In genomic region chr7:107387573-107388219, GRCh38 we compare ENCODE assay signal across 1 cellular context.
TF ChIP-seq lines count a peak whose summit lies in the region.

No MANE protein-coding gene starts in this region.

TF ChIP-seq in K562, 482 proteins besides CTCF, POLR2A, EP300 and RAD21 (continued from another document and continues in another):
- peak; percentile 37; the same call in 1 of the 2 replicates for TF ChIP-seq CHAMP1 (IDR thresholded peaks at IDR 0.05)
- no peak for TF ChIP-seq TSHZ1 (CRISPR knock-in tag; IDR thresholded peaks at IDR 0.05)
- TF ChIP-seq SREBF2 (CRISPR knock-in tag; IDR thresholded peaks at IDR 0.05) = 0 out of 2 replicates have a peak, but pooled peaks have one; percentile 42
- TF ChIP-seq ZNF695 (CRISPR knock-in tag; IDR thresholded peaks at IDR 0.05) = no peak
- TF ChIP-seq MED1 (CRISPR knock-in tag; IDR thresholded peaks at IDR 0.05; ENCODE audit: borderline replicate concordance) = no peak
- TF ChIP-seq, protein P1, sequence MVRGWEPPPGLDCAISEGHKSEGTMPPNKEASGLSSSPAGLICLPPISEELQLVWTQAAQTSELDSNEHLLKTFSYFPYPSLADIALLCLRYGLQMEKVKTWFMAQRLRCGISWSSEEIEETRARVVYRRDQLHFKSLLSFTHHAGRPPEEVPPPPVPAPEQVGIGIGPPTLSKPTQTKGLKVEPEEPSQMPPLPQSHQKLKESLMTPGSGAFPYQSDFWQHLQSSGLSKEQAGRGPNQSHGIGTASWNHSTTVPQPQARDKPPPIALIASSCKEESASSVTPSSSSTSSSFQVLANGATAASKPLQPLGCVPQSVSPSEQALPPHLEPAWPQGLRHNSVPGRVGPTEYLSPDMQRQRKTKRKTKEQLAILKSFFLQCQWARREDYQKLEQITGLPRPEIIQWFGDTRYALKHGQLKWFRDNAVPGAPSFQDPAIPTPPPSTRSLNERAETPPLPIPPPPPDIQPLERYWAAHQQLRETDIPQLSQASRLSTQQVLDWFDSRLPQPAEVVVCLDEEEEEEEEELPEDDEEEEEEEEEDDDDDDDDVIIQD (CRISPR knock-in tag; IDR thresholded peaks at IDR 0.05) = no peak
- TF ChIP-seq GATAD2A (IDR thresholded peaks at IDR 0.05) = no peak
- TF ChIP-seq, protein P2, sequence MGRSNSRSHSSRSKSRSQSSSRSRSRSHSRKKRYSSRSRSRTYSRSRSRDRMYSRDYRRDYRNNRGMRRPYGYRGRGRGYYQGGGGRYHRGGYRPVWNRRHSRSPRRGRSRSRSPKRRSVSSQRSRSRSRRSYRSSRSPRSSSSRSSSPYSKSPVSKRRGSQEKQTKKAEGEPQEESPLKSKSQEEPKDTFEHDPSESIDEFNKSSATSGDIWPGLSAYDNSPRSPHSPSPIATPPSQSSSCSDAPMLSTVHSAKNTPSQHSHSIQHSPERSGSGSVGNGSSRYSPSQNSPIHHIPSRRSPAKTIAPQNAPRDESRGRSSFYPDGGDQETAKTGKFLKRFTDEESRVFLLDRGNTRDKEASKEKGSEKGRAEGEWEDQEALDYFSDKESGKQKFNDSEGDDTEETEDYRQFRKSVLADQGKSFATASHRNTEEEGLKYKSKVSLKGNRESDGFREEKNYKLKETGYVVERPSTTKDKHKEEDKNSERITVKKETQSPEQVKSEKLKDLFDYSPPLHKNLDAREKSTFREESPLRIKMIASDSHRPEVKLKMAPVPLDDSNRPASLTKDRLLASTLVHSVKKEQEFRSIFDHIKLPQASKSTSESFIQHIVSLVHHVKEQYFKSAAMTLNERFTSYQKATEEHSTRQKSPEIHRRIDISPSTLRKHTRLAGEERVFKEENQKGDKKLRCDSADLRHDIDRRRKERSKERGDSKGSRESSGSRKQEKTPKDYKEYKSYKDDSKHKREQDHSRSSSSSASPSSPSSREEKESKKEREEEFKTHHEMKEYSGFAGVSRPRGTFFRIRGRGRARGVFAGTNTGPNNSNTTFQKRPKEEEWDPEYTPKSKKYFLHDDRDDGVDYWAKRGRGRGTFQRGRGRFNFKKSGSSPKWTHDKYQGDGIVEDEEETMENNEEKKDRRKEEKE (IDR thresholded peaks at IDR 0.05; ENCODE audit: borderline replicate concordance in 1 of 2, control insufficient read depth in 1 of 2, low read depth in 2 of 2, low read length in 1 of 2) = no peak
- TF ChIP-seq TAF1 (IDR thresholded peaks at IDR 0.05; ENCODE audit: control insufficient read depth, extremely low read depth, insufficient read depth, low read length, severe bottlenecking) = no peak
- no peak for TF ChIP-seq ELK1 (CRISPR knock-in tag; IDR thresholded peaks at IDR 0.05)
- no peak for TF ChIP-seq PHTF2 (CRISPR knock-in tag; IDR thresholded peaks at IDR 0.05)
- TF ChIP-seq SMAD4 (CRISPR knock-in tag; conservative IDR thresholded peaks at IDR 0.05) = peak; percentile 43; the same call in 1 of the 2 replicates
- no peak for TF ChIP-seq CEBPG (CRISPR knock-in tag; IDR thresholded peaks at IDR 0.05)
- peak in 1 of 2 experiments; percentile 35; a peak in 1 of 4 replicates for TF ChIP-seq CEBPG (tag; conservative IDR thresholded peaks at IDR 0.05 in 1 of 2, IDR thresholded peaks at IDR 0.05 in 1 of 2)
- no peak for TF ChIP-seq SRSF3 (IDR thresholded peaks at IDR 0.05; ENCODE audit: insufficient read depth, low read length)
- no peak for TF ChIP-seq ESRRB (CRISPR knock-in tag; IDR thresholded peaks at IDR 0.05; ENCODE audit: borderline replicate concordance)
- peak; percentile 87 for TF ChIP-seq ATF7 (IDR thresholded peaks at IDR 0.05)
- no peak for TF ChIP-seq XRCC5 (IDR thresholded peaks at IDR 0.05; ENCODE audit: low read depth, low read length)
- TF ChIP-seq, protein P3, sequence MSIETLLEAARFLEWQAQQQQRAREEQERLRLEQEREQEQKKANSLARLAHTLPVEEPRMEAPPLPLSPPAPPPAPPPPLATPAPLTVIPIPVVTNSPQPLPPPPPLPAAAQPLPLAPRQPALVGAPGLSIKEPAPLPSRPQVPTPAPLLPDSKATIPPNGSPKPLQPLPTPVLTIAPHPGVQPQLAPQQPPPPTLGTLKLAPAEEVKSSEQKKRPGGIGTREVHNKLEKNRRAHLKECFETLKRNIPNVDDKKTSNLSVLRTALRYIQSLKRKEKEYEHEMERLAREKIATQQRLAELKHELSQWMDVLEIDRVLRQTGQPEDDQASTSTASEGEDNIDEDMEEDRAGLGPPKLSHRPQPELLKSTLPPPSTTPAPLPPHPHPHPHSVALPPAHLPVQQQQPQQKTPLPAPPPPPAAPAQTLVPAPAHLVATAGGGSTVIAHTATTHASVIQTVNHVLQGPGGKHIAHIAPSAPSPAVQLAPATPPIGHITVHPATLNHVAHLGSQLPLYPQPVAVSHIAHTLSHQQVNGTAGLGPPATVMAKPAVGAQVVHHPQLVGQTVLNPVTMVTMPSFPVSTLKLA (conservative IDR thresholded peaks at IDR 0.05) = 0 out of 4 replicates have a peak, but pooled peaks of 1 of the 2 experiments have one; percentile 17
- 0 out of 2 replicates have a peak, but pooled peaks have one; percentile 10 for TF ChIP-seq CEBPB (tag; IDR thresholded peaks at IDR 0.05)
- TF ChIP-seq ZNF609 (CRISPR knock-in tag; IDR thresholded peaks at IDR 0.05; ENCODE audit: borderline replicate concordance) = no peak
- TF ChIP-seq KDM5B (IDR thresholded peaks at IDR 0.05; ENCODE audit: insufficient replicate concordance, low read depth, low read length) = no peak
- no peak for TF ChIP-seq ZNF311 (CRISPR knock-in tag; IDR thresholded peaks at IDR 0.05)
- TF ChIP-seq ZNF444 (CRISPR knock-in tag; IDR thresholded peaks at IDR 0.05) = no peak
- no peak for TF ChIP-seq CTBP1 (IDR thresholded peaks at IDR 0.05; ENCODE audit: borderline replicate concordance)
- no peak for TF ChIP-seq SIRT6 (IDR thresholded peaks at IDR 0.05; ENCODE audit: low read depth, low read length)
- TF ChIP-seq ZNF239 (CRISPR knock-in tag; IDR thresholded peaks at IDR 0.05) = 0 out of 2 replicates have a peak, but pooled peaks have one; percentile 19
- TF ChIP-seq, protein P4, sequence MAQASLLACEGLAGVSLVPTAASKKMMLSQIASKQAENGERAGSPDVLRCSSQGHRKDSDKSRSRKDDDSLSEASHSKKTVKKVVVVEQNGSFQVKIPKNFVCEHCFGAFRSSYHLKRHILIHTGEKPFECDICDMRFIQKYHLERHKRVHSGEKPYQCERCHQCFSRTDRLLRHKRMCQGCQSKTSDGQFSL (CRISPR knock-in tag; IDR thresholded peaks at IDR 0.05) = no peak
- TF ChIP-seq, protein P4 (tag; IDR thresholded peaks at IDR 0.05) = no peak
- peak; percentile 6; the same call in 1 of the 2 replicates for TF ChIP-seq KLF6 (CRISPR knock-in tag; IDR thresholded peaks at IDR 0.05; ENCODE audit: borderline replicate concordance)
- TF ChIP-seq ZNF507 (tag; conservative IDR thresholded peaks at IDR 0.05) = no peak
- no peak for TF ChIP-seq ZNF140 (CRISPR knock-in tag; IDR thresholded peaks at IDR 0.05)
- TF ChIP-seq, protein P5, sequence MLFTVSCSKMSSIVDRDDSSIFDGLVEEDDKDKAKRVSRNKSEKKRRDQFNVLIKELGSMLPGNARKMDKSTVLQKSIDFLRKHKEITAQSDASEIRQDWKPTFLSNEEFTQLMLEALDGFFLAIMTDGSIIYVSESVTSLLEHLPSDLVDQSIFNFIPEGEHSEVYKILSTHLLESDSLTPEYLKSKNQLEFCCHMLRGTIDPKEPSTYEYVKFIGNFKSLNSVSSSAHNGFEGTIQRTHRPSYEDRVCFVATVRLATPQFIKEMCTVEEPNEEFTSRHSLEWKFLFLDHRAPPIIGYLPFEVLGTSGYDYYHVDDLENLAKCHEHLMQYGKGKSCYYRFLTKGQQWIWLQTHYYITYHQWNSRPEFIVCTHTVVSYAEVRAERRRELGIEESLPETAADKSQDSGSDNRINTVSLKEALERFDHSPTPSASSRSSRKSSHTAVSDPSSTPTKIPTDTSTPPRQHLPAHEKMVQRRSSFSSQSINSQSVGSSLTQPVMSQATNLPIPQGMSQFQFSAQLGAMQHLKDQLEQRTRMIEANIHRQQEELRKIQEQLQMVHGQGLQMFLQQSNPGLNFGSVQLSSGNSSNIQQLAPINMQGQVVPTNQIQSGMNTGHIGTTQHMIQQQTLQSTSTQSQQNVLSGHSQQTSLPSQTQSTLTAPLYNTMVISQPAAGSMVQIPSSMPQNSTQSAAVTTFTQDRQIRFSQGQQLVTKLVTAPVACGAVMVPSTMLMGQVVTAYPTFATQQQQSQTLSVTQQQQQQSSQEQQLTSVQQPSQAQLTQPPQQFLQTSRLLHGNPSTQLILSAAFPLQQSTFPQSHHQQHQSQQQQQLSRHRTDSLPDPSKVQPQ (CRISPR knock-in tag; IDR thresholded peaks at IDR 0.05; ENCODE audit: borderline replicate concordance) = no peak
- peak in 1 of 2 experiments; percentile 36; a peak in 1 of 4 replicates for TF ChIP-seq SRF (CRISPR knock-in tag; IDR thresholded peaks at IDR 0.05)
- TF ChIP-seq RFX1 (IDR thresholded peaks at IDR 0.05) = no peak
- no peak for TF ChIP-seq ZNF324 (CRISPR knock-in tag; IDR thresholded peaks at IDR 0.05)
- TF ChIP-seq ZNF644 (tag; IDR thresholded peaks at IDR 0.05; ENCODE audit: low read depth) = peak; percentile 89
- TF ChIP-seq FOS (IDR thresholded peaks at IDR 0.05; ENCODE audit: extremely low read depth, insufficient read length) = no peak
